In genomic region chr1:218584418-218585155, GRCh38 we compare ENCODE assay signal across 16 cellular contexts.
DNase-seq lines count a peak whose midpoint lies in the region; ATAC-seq, FAIRE-seq and TF ChIP-seq lines count a peak whose summit lies in the region.
"Had no signal": no experiment of that assay in that cellular context is flagged by ENCODE, and none has a peak within 500 bp of the region (broad histone marks: within the 10 kb centered on the region; RNA-seq: fewer than 3 reads in every experiment).

No MANE protein-coding gene starts in this region.

- H3K36me3 ChIP-seq in HCT116 (ENCODE audit: control insufficient read depth in 1 of 2, insufficient read depth in 2 of 2, low read length in 2 of 2) (peaks cover 0 to 7% of the 10 kb centered on the region in 2 experiments; a peak in 1 of 4 replicates), pancreas (no peaks in the 10 kb centered on the region)
- H3K36me3 ChIP-seq: suprapubic skin had no signal

- H3K4me1 ChIP-seq in HCT116 (ENCODE audit: control insufficient read depth in 1 of 2, insufficient read depth in 2 of 2, low read length in 2 of 2) (peaks cover 24 to 27% of the 10 kb centered on the region in 2 experiments), pancreas (no peaks in the 10 kb centered on the region)
- H3K4me1 ChIP-seq: suprapubic skin had no signal

- no peaks in the 10 kb centered on the region for H3K79me2 ChIP-seq in HCT116 (ENCODE audit: insufficient read depth, low read length)

- 0 out of 2 replicates have a peak, but pooled peaks have one; percentile 27 for TF ChIP-seq RAD21 in HCT116 (IDR thresholded peaks at IDR 0.05; ENCODE audit: low read depth)

- POLR2A ChIA-PET in HCT116 (lab: Charles Lee), result interaction anchor here (1.4 kb wide), 1 partner anchor 9 kb away, joined by 4 read pairs; no protein-coding TSS in a partner anchor

- peak overlapping the region; percentile 94 for H2AFZ ChIP-seq in HCT116 (ENCODE audit: low read depth, low read length, poor library complexity, severe bottlenecking)

- WGBS in pancreas, 2 donors, result 31 to 36% methylated on average over 3 of the region's 3 CpGs

- no peaks in the 10 kb centered on the region for H4K20me1 ChIP-seq in HCT116 (ENCODE audit: insufficient read depth)

- no TSS peak for BruUV-seq in HCT116 (replicated peaks; lab: Mats Ljungman, UMichigan)

- no peak for FAIRE-seq in pancreas (lab: Jason Lieb, UNC)

- H3K4me3 ChIP-seq in HCT116 (replicated peaks in 1 of 2; ENCODE audit: low read depth in 1 of 2, low read length in 2 of 2) (no peak overlapping the region), pancreas (no peak overlapping the region)
- H3K4me3 ChIP-seq: skin epidermis, suprapubic skin had no signal

- ATAC-seq in HCT116, result peak; percentile 37
- ATAC-seq in pancreas, result peak; percentile 52 to 83 (median 66)
- ATAC-seq in HG03565 (IDR thresholded peaks at IDR 0.05; ENCODE audit: unreplicated experiment), result no peak
- ATAC-seq: naive thymus-derived CD8-positive, alpha-beta T cell had no signal

- intact Hi-C loops in HCT116 (cut with micrococcal nuclease) (no loop called here), pancreas (cut with DNase I) (no loop called here)

- TF ChIP-seq POLR2A in HCT116 (IDR thresholded peaks at IDR 0.05; ENCODE audit: borderline replicate concordance, extremely low read depth, insufficient read depth, insufficient read length), result no peak

- CTCF ChIA-PET in HCT116 (lab: Charles Lee), result no interaction called here

- DNase-seq in HCT116 (ENCODE audit: low read depth, low spot score) (peak; percentile 24), RKO (ENCODE audit: low spot score) (peak; percentile 1), epithelial cell of prostate (ENCODE audit: low read depth, low spot score) (peak; percentile 20), pancreas (no peak), GM10266 (ENCODE audit: extremely low spot score) (no peak), ecto neural progenitor cell (ENCODE audit: low spot score) (no peak), occipital lobe (lab: John Stamatoyannopoulos, UW) (no peak)
- DNase-seq: activated T-cell treated with anti-CD3 and anti-CD28 coated beads, Interleukin-2, amount 50 U/mL, for 48 hours; amygdala; effector memory CD4-positive, alpha-beta T cell; KBM-7; naive thymus-derived CD8-positive, alpha-beta T cell; NCI-H187 treated with DMSO at 0.1 percent for 48 hours had no signal

- H3K27me3 ChIP-seq in HCT116 (ENCODE audit: insufficient read depth, low read length) (no peaks in the 10 kb centered on the region), pancreas (no peaks in the 10 kb centered on the region)
- H3K27me3 ChIP-seq: suprapubic skin had no signal

- TF ChIP-seq CTCF in HCT116 (IDR thresholded peaks at IDR 0.05 in 2 of 3, conservative IDR thresholded peaks at IDR 0.05 in 1 of 3; ENCODE audit: borderline replicate concordance in 1 of 3, insufficient read depth in 1 of 3, low read depth in 2 of 3, low read length in 2 of 3) (no peak), pancreas (IDR thresholded peaks at IDR 0.05) (no peak), GM10266 (IDR thresholded peaks at IDR 0.05; ENCODE audit: control insufficient read depth, insufficient read depth, low read depth, missing control alignments) (no peak)

- H3K9me3 ChIP-seq in HCT116 (ENCODE audit: control insufficient read depth in 1 of 2, insufficient read depth in 1 of 2, low read depth in 1 of 2, low read length in 2 of 2) (no peaks in the 10 kb centered on the region; a peak in 1 of 4 replicates), pancreas (no peaks in the 10 kb centered on the region)
- H3K9me3 ChIP-seq: suprapubic skin had no signal

- RAD21 ChIA-PET in HCT116 (lab: Charles Lee; ENCODE audit: low non-redundant PET in 1 of 2, low total read pairs in 2 of 2, uncharacterized antibody in 2 of 2, unreplicated experiment in 2 of 2), result no interaction called here

- no peak overlapping the region; the same call in 1 of the 2 replicates for H3K9ac ChIP-seq in HCT116 (ENCODE audit: low read length)

- H3K27ac ChIP-seq in HCT116 (ENCODE audit: low read depth, low read length) (peak overlapping the region; percentile 60), epithelial cell of prostate (peak overlapping the region; percentile 57), pancreas (no peak overlapping the region)
- H3K27ac ChIP-seq: skin epidermis, suprapubic skin had no signal

- H3K9me2 ChIP-seq in HCT116 (ENCODE audit: insufficient read depth), result no peaks in the 10 kb centered on the region

- H3K4me2 ChIP-seq in HCT116 (ENCODE audit: low read length), result peak overlapping the region; percentile 72

TF ChIP-seq in HCT116, 20 proteins besides CTCF, POLR2A, EP300 and RAD21:
- TF ChIP-seq ATF3 (IDR thresholded peaks at IDR 0.05), result no peak
- no peak for TF ChIP-seq EZH2 (IDR thresholded peaks at IDR 0.05)
- peak; percentile 17 for TF ChIP-seq YY1 (IDR thresholded peaks at IDR 0.05; ENCODE audit: extremely low read depth, insufficient replicate concordance, low read depth, low read length)
- TF ChIP-seq EZH2phosphoT487 (IDR thresholded peaks at IDR 0.05; ENCODE audit: borderline replicate concordance), result no peak
- peak; percentile 46; the same call in 1 of the 2 replicates for TF ChIP-seq FOSL1 (IDR thresholded peaks at IDR 0.05; ENCODE audit: low read depth)
- peak; percentile 56; the same call in 1 of the 2 replicates for TF ChIP-seq CEBPB (IDR thresholded peaks at IDR 0.05; ENCODE audit: low read depth)
- TF ChIP-seq MAX (IDR thresholded peaks at IDR 0.05), result 0 out of 2 replicates have a peak, but pooled peaks have one; percentile 25
- 0 out of 2 replicates have a peak, but pooled peaks have one; percentile 22 for TF ChIP-seq SRF (IDR thresholded peaks at IDR 0.05; ENCODE audit: low read depth)
- TF ChIP-seq CBX3 (IDR thresholded peaks at IDR 0.05; ENCODE audit: low read depth), result 0 out of 2 replicates have a peak, but pooled peaks have one; percentile 64
- TF ChIP-seq SIN3A (IDR thresholded peaks at IDR 0.05; ENCODE audit: low read depth), result peak; percentile 47; the same call in 1 of the 2 replicates
- peak; percentile 38; the same call in 1 of the 2 replicates for TF ChIP-seq JUND (IDR thresholded peaks at IDR 0.05)
- peak; percentile 67 for TF ChIP-seq SP1 (IDR thresholded peaks at IDR 0.05; ENCODE audit: low read depth)
- TF ChIP-seq TCF7L2 (IDR thresholded peaks at IDR 0.05; ENCODE audit: borderline replicate concordance, extremely low read depth, insufficient read depth, insufficient read length), result peak; percentile 32

Comparison
In these comparisons a context has a peak if more than half of its experiments do, and no peak if none do; other contexts are left out.
1. DNase-seq: peak in HCT116 (single experiment), RKO (single experiment) and epithelial cell of prostate (single experiment); none in pancreas (0 of 6), GM10266 (single experiment), ecto neural progenitor cell (single experiment) and occipital lobe (single experiment).
2. H3K27ac ChIP-seq: peak in HCT116 (single experiment) and epithelial cell of prostate (single experiment); none in pancreas (0 of 4).